Comparison of ENCODE assay signal across 8 cellular contexts in genomic region chr20:57393321-57394086, GRCh38. TPM values are rescaled to one million over a fixed set of nuclear protein-coding genes. Genes with fewer than 3 reads are reported as not detected.
A peak's percentile ranks its signal among the peaks of the same experiment; 100 is the strongest.
DNase-seq lines count a peak whose midpoint lies in the region; ATAC-seq and TF ChIP-seq lines count a peak whose summit lies in the region.

No MANE protein-coding gene starts in this region.

- CTCF ChIA-PET in AG04450 (lab: Charles Lee): interaction anchor here (1.3 kb wide), 1 partner anchor 11 kb away, joined by 3 read pairs; no protein-coding TSS in a partner anchor

- H3K4me1 Mint-ChIP-seq in activated T-helper 1 cell treated with anti-CD3 and anti-CD28 coated beads, Interleukin-12 subunit alpha, Interleukin-12 subunit beta, Interleukin-2, Interleukin-4 antibody, amounts not matched to agents 30 ng/mL and 10 ng/mL and 1 ng/mL, durations not matched to agents 14 hours and 24 hours and 36 hours (ENCODE audit: low read depth): peaks cover 53% of the 10 kb centered on the region
- H3K4me1 Mint-ChIP-seq in memory B cell: peaks cover 52% of the 10 kb centered on the region

- peak overlapping the region; percentile 94 for H3K4me3 Mint-ChIP-seq in activated T-helper 1 cell treated with anti-CD3 and anti-CD28 coated beads, Interleukin-12 subunit alpha, Interleukin-12 subunit beta, Interleukin-2, Interleukin-4 antibody, amounts not matched to agents 30 ng/mL and 10 ng/mL and 1 ng/mL, durations not matched to agents 14 hours and 24 hours and 36 hours
- peak overlapping the region; percentile 92 for H3K4me3 Mint-ChIP-seq in memory B cell

- TF ChIP-seq CTCF in AG04450 (IDR thresholded peaks at IDR 0.05; ENCODE audit: low read depth, low read length): no peak
- TF ChIP-seq CTCF in HFF-Myc (IDR thresholded peaks at IDR 0.05; ENCODE audit: low read depth, low read length, missing control alignments): no peak

- peak overlapping the region; percentile 94 for H3K27ac Mint-ChIP-seq in activated T-helper 1 cell treated with anti-CD3 and anti-CD28 coated beads, Interleukin-12 subunit alpha, Interleukin-12 subunit beta, Interleukin-2, Interleukin-4 antibody, amounts not matched to agents 30 ng/mL and 10 ng/mL and 1 ng/mL, durations not matched to agents 14 hours and 24 hours and 36 hours
- H3K27ac Mint-ChIP-seq in memory B cell: peak overlapping the region; percentile 98

- intact Hi-C loops in activated T-helper 1 cell treated with anti-CD3 and anti-CD28 coated beads, Interleukin-12 subunit alpha, Interleukin-12 subunit beta, Interleukin-2, Interleukin-4 antibody, amounts not matched to agents 30 ng/mL and 10 ng/mL and 1 ng/mL, durations not matched to agents 14 hours and 24 hours and 36 hours (cut with micrococcal nuclease): loop anchor here (2.0 to 10.0 kb wide), 9 partner anchors 314 to 1771 kb away; partner anchors contain the start of genes ATP5F1E, AURKA, CSTF1 and RAB22A

- H3K9me3 ChIP-seq in AG04450 (ENCODE audit: control insufficient read depth, insufficient read depth, low read length): peaks cover 11% of the 10 kb centered on the region; the same call in 1 of the 2 replicates

- peaks cover 48% of the 10 kb centered on the region for H3K36me3 Mint-ChIP-seq in activated T-helper 1 cell treated with anti-CD3 and anti-CD28 coated beads, Interleukin-12 subunit alpha, Interleukin-12 subunit beta, Interleukin-2, Interleukin-4 antibody, amounts not matched to agents 30 ng/mL and 10 ng/mL and 1 ng/mL, durations not matched to agents 14 hours and 24 hours and 36 hours (ENCODE audit: low read depth)
- H3K36me3 Mint-ChIP-seq in memory B cell: peaks cover 30% of the 10 kb centered on the region

- POLR2A ChIA-PET in AG04450 (lab: Yijun Ruan, JAX): no interaction called here

- no peak overlapping the region for H3K27ac ChIP-seq in AG04450 (ENCODE audit: low read depth, low read length)

- DNase-seq in AG04450 (ENCODE audit: low read depth, low spot score) (no peak), HFF-Myc (ENCODE audit: extremely low read depth, low read depth) (no peak), memory B cell (ENCODE audit: low spot score in 2 of 2) (peak in 1 of 2 donors; percentile 26), dermis blood vessel endothelial cell (no peak), left lobe of liver (ENCODE audit: low spot score) (no peak)
- no peak for DNase-seq in activated T-helper 1 cell treated with anti-CD3 and anti-CD28 coated beads, Interleukin-12 subunit alpha, Interleukin-12 subunit beta, Interleukin-2, Interleukin-4 antibody, amounts not matched to agents 30 ng/mL and 10 ng/mL and 1 ng/mL, durations not matched to agents 14 hours and 24 hours and 36 hours (ENCODE audit: low spot score)
- no peak for DNase-seq in stimulated activated CD4-positive, alpha-beta T cell treated with anti-CD3 and anti-CD28 coated beads, Interleukin-4, amount 100 ng/mL, for 4 hours

- H3K9me3 Mint-ChIP-seq in activated T-helper 1 cell treated with anti-CD3 and anti-CD28 coated beads, Interleukin-12 subunit alpha, Interleukin-12 subunit beta, Interleukin-2, Interleukin-4 antibody, amounts not matched to agents 30 ng/mL and 10 ng/mL and 1 ng/mL, durations not matched to agents 14 hours and 24 hours and 36 hours: no peaks in the 10 kb centered on the region
- no peaks in the 10 kb centered on the region for H3K9me3 Mint-ChIP-seq in memory B cell

- no peaks in the 10 kb centered on the region for H3K27me3 ChIP-seq in AG04450 (ENCODE audit: control insufficient read depth, insufficient read depth, low read length)

- ATAC-seq in memory B cell (ENCODE audit: low read depth): no peak
- ATAC-seq in GM19324 (IDR thresholded peaks at IDR 0.05; ENCODE audit: low FRiP score, unreplicated experiment): no peak
- no peak for ATAC-seq in left lobe of liver

- H3K27me3 Mint-ChIP-seq in activated T-helper 1 cell treated with anti-CD3 and anti-CD28 coated beads, Interleukin-12 subunit alpha, Interleukin-12 subunit beta, Interleukin-2, Interleukin-4 antibody, amounts not matched to agents 30 ng/mL and 10 ng/mL and 1 ng/mL, durations not matched to agents 14 hours and 24 hours and 36 hours (ENCODE audit: insufficient read depth): no peaks in the 10 kb centered on the region
- no peaks in the 10 kb centered on the region for H3K27me3 Mint-ChIP-seq in memory B cell

- H3K4me3 ChIP-seq in AG04450 (ENCODE audit: low read depth, low read length) (0 out of 2 replicates have a peak overlapping the region, but pooled peaks have one; percentile 1), HFF-Myc (replicated peaks; ENCODE audit: low read depth, low read length) (peak overlapping the region; percentile 71)

RNA-seq across cellular contexts. Expression of gene RBM38, which starts 2.3 kb away (rescaled TPM):
- 5.2 and 8.2 TPM in 2 replicates for polyA plus RNA-seq in AG04450 (2011; rRNA removed)
- 3.8 and 4.0 TPM in 2 replicates for polyA minus RNA-seq in AG04450 (2011; rRNA and poly(A)+ RNA removed)
- 90.4 and 92.5 TPM in 2 replicates for total RNA-seq in activated T-helper 1 cell treated with anti-CD3 and anti-CD28 coated beads, Interleukin-12 subunit alpha, Interleukin-12 subunit beta, Interleukin-2, Interleukin-4 antibody, amounts not matched to agents 30 ng/mL and 10 ng/mL and 1 ng/mL, durations not matched to agents 14 hours and 24 hours and 36 hours
- total RNA-seq in dermis blood vessel endothelial cell (13.8 and 21.6 TPM in 2 replicates), left lobe of liver (6.0 TPM)

RNA-seq across cellular contexts. Expression of gene RAE1, which starts 42.4 kb away (rescaled TPM):
- polyA plus RNA-seq in AG04450 (2011; rRNA removed): 43.2 and 45.8 TPM in 2 replicates
- polyA minus RNA-seq in AG04450 (2011; rRNA and poly(A)+ RNA removed): 36.4 and 45.7 TPM in 2 replicates
- 54.4 and 59.2 TPM in 2 replicates for total RNA-seq in activated T-helper 1 cell treated with anti-CD3 and anti-CD28 coated beads, Interleukin-12 subunit alpha, Interleukin-12 subunit beta, Interleukin-2, Interleukin-4 antibody, amounts not matched to agents 30 ng/mL and 10 ng/mL and 1 ng/mL, durations not matched to agents 14 hours and 24 hours and 36 hours
- total RNA-seq in dermis blood vessel endothelial cell (41.4 and 56.3 TPM in 2 replicates), left lobe of liver (9.0 TPM)
